17 cellular contexts compared by ENCODE assay signal in the genomic region with DNA sequence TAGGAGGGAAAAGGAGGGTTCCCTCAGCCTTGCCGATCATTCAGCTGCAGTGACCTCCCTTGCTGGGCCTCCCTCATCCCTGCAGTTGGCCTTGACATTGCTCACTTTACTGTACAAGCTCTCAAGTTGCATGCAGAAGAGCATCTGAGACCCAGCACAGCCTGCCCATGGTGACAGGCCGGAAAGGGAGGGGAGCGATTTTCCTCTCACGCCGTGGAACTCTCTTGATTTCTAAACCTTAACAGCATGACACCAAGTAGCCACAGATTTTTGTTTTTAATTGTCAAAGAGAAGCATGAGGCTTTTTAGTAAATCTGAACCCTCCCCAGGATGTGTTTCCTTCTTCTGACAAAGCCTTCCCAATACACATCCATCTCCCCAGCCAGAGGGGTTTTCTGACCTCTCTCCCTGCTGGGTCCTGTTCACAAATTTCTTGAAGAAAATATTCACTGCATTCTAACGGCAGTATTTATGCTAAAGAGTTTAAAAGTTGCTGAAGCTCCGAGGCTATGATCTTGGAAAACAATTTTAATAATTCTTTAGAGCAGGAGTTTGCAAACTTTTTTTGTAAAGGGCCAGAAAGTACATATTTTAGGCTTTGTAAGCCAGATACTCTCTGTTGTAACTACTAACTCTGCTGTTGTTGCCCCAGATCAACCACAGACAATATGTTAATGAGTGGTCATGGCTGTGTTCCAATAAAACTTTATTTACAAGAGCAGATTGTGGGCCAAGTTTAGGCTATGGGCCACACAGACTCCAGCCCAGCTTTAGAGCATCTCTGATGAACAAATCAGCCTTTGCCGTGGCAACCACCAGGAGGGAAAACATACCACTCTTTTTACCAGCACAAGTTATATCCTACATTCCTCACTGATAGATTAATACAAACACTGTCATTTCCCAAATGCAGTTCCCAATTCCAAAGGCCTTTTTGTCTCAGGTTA. TPM values are rescaled to one million over a fixed set of nuclear protein-coding genes. Genes with fewer than 3 reads are reported as not detected.
A peak's percentile ranks its signal among the peaks of the same experiment; 100 is the strongest.
DNase-seq lines count a peak whose midpoint lies in the region; ATAC-seq and TF ChIP-seq lines count a peak whose summit lies in the region.
"Had no signal": no experiment of that assay in that cellular context is flagged by ENCODE, and none has a peak within 500 bp of the region (broad histone marks: within the 10 kb centered on the region; RNA-seq: fewer than 3 reads in every experiment).

No MANE protein-coding gene starts in this region.

- H3K4me1 Mint-ChIP-seq in T-cell: no peaks in the 10 kb centered on the region
- H3K4me1 Mint-ChIP-seq: activated CD4-positive, alpha-beta T cell treated with anti-CD3 and anti-CD28 coated beads, Interleukin-2, amount 10 ng/mL, durations not matched to agents 24 days and 14 days; immature natural killer cell had no signal

- ATAC-seq in gastrocnemius medialis (peak in 1 of 2 donors; percentile 22), T-cell (replicated peaks in 1 of 4) (no peak)
- ATAC-seq: activated T-cell treated with anti-CD3 and anti-CD28 coated beads, Interleukin-2, amount 50 U/mL, for 4 hours had no signal

- no peak overlapping the region for H3K4me3 Mint-ChIP-seq in T-cell
- H3K4me3 Mint-ChIP-seq: activated CD4-positive, alpha-beta T cell treated with anti-CD3 and anti-CD28 coated beads, Interleukin-2, amount 10 ng/mL, durations not matched to agents 24 days and 14 days; activated T-cell treated with anti-CD3 and anti-CD28 coated beads, Interleukin-2, amount 50 U/mL, for 4 hours; immature natural killer cell had no signal

- H3K36me3 Mint-ChIP-seq in T-cell: no peaks in the 10 kb centered on the region
- H3K36me3 Mint-ChIP-seq: immature natural killer cell had no signal

- DNase-seq in GM04504 (ENCODE audit: low read depth): peak; percentile 46
- DNase-seq in astrocyte of the cerebellum (ENCODE audit: low read depth): peak; percentile 53
- DNase-seq in glomerular visceral epithelial cell (ENCODE audit: extremely low spot score): peak; percentile 42
- DNase-seq in gastrocnemius medialis: no peak
- DNase-seq in breast epithelium (ENCODE audit: low spot score in 2 of 2): no peak
- no peak for DNase-seq in T-cell
- no peak for DNase-seq in NCI-H2029 (lab: John Stamatoyannopoulos, UW)
- no peak for DNase-seq in nucleus accumbens (lab: John Stamatoyannopoulos, UW)
- DNase-seq: activated CD4-positive, alpha-beta T cell treated with anti-CD3 and anti-CD28 coated beads, Interleukin-2, amount 10 ng/mL, durations not matched to agents 24 days and 14 days; activated T-cell treated with anti-CD3 and anti-CD28 coated beads, Interleukin-2, amount 50 U/mL, for 4 hours; foreskin melanocyte; immature natural killer cell; NCI-H345; SHP77; stimulated activated CD4-positive, alpha-beta T cell treated with anti-CD3 and anti-CD28 coated beads, Interleukin-1b, Interleukin-23, amount 100 ng/mL, for 48 hours had no signal

- H3K27ac ChIP-seq in gastrocnemius medialis (peak overlapping the region; percentile 19 to 95 (median 72)), breast epithelium (no peak overlapping the region)
- H3K27ac ChIP-seq: BLaER1, prostate gland had no signal

- POLR2A ChIA-PET in T-cell (lab: Charles Lee): no interaction called here

- H3K4me1 ChIP-seq in gastrocnemius medialis (peaks cover 51 to 67% of the 10 kb centered on the region in 2 donors), breast epithelium (no peaks in the 10 kb centered on the region)
- H3K4me1 ChIP-seq: prostate gland had no signal

- H3K4me3 ChIP-seq in astrocyte of the cerebellum (ENCODE audit: low read depth, low read length): no peak overlapping the region
- no peak overlapping the region for H3K4me3 ChIP-seq in gastrocnemius medialis
- H3K4me3 ChIP-seq in breast epithelium: no peak overlapping the region
- H3K4me3 ChIP-seq: BLaER1, prostate gland had no signal

- H3K36me3 ChIP-seq in gastrocnemius medialis (peaks cover 5 to 41% of the 10 kb centered on the region in 2 donors), breast epithelium (no peaks in the 10 kb centered on the region)
- H3K36me3 ChIP-seq: BLaER1, prostate gland had no signal

- H3K9me3 ChIP-seq in gastrocnemius medialis: no peaks in the 10 kb centered on the region
- no peaks in the 10 kb centered on the region for H3K9me3 ChIP-seq in breast epithelium
- H3K9me3 ChIP-seq: prostate gland had no signal

- peaks cover 1 to 8% of the 10 kb centered on the region in 2 donors for H3K27me3 Mint-ChIP-seq in T-cell
- H3K27me3 Mint-ChIP-seq: activated CD4-positive, alpha-beta T cell treated with anti-CD3 and anti-CD28 coated beads, Interleukin-2, amount 10 ng/mL, durations not matched to agents 24 days and 14 days had no signal

- H3K9me3 Mint-ChIP-seq in T-cell: no peaks in the 10 kb centered on the region
- H3K9me3 Mint-ChIP-seq: activated CD4-positive, alpha-beta T cell treated with anti-CD3 and anti-CD28 coated beads, Interleukin-2, amount 10 ng/mL, durations not matched to agents 24 days and 14 days; activated T-cell treated with anti-CD3 and anti-CD28 coated beads, Interleukin-2, amount 50 U/mL, for 4 hours; immature natural killer cell had no signal

- intact Hi-C loops in gastrocnemius medialis (cut with DNase I; ENCODE audit: low total_unique reads): loop anchor here (2.0 kb wide), 1 partner anchor 14 kb away; no protein-coding TSS in a partner anchor
- intact Hi-C loops in breast epithelium (cut with DNase I; ENCODE audit: low total_unique reads): no loop called here

- TF ChIP-seq POLR2A in gastrocnemius medialis (IDR thresholded peaks at IDR 0.05) (no peak), breast epithelium (IDR thresholded peaks at IDR 0.05) (no peak)

- no peak overlapping the region for H3K27ac Mint-ChIP-seq in T-cell
- H3K27ac Mint-ChIP-seq: activated CD4-positive, alpha-beta T cell treated with anti-CD3 and anti-CD28 coated beads, Interleukin-2, amount 10 ng/mL, durations not matched to agents 24 days and 14 days; immature natural killer cell had no signal

- CTCF ChIA-PET in T-cell (lab: Charles Lee): interaction anchor here in 1 of 2 donors (0.6 to 0.7 kb wide), 2 partner anchors 48 to 399 kb away, joined by 3 to 6 read pairs; no protein-coding TSS in a partner anchor

- H3K27me3 ChIP-seq in gastrocnemius medialis (no peaks in the 10 kb centered on the region), breast epithelium (no peaks in the 10 kb centered on the region)
- H3K27me3 ChIP-seq: BLaER1 had no signal

- in situ Hi-C loops in astrocyte of the cerebellum (cut with HindIII; ENCODE audit: low sequenced_read_pairs) (no loop called here), gastrocnemius medialis (cut with MboI; ENCODE audit: low sequenced_read_pairs in 4 of 4) (no loop called here)

- TF ChIP-seq CTCF in astrocyte of the cerebellum (IDR thresholded peaks at IDR 0.05; ENCODE audit: low read depth, low read length, missing control alignments): no peak
- TF ChIP-seq CTCF in gastrocnemius medialis (IDR thresholded peaks at IDR 0.05 in 4 of 5, conservative IDR thresholded peaks at IDR 0.05 in 1 of 5): no peak
- TF ChIP-seq CTCF in breast epithelium (IDR thresholded peaks at IDR 0.05): no peak

RNA-seq across cellular contexts. Expression of a gene that starts 34.8 kb away (rescaled TPM):
- 100 to 1,000 TPM in 3 of 4 donors, 10 to 100 TPM in 1; 96.0 to 581 (median 167) TPM for total RNA-seq in gastrocnemius medialis
- 100 to 1,000 TPM in 2 of 3 donors, 10 to 100 TPM in 1; 53.0 to 228 (median 105) TPM for total RNA-seq in breast epithelium
- total RNA-seq in T-cell: 1 to 10 TPM in 1 of 5 donors, under 1 TPM in 4; 0.61 to 1.5 (median 0.63) TPM

Comparison
In these comparisons a context has a peak if more than half of its experiments do, and no peak if none do; other contexts are left out.
1. DNase-seq: peak in GM04504 (single experiment), astrocyte of the cerebellum (single experiment) and glomerular visceral epithelial cell (single experiment); none in gastrocnemius medialis (0 of 2), breast epithelium (0 of 2), T-cell (0 of 34), NCI-H2029 (single experiment) and nucleus accumbens (0 of 56).
2. H3K27ac ChIP-seq: peak in gastrocnemius medialis (4 of 4); none in breast epithelium (0 of 2).
3. RNA of a gene that starts 34.8 kb away (total RNA-seq): 96.0 to 581 TPM in gastrocnemius medialis and 53.0 to 228 TPM in breast epithelium; 0.61 to 1.5 TPM in T-cell; every median in the first group is over 10 times any median in the second.